Comparison of ENCODE assay signal across 1 cellular context in the genomic region with DNA sequence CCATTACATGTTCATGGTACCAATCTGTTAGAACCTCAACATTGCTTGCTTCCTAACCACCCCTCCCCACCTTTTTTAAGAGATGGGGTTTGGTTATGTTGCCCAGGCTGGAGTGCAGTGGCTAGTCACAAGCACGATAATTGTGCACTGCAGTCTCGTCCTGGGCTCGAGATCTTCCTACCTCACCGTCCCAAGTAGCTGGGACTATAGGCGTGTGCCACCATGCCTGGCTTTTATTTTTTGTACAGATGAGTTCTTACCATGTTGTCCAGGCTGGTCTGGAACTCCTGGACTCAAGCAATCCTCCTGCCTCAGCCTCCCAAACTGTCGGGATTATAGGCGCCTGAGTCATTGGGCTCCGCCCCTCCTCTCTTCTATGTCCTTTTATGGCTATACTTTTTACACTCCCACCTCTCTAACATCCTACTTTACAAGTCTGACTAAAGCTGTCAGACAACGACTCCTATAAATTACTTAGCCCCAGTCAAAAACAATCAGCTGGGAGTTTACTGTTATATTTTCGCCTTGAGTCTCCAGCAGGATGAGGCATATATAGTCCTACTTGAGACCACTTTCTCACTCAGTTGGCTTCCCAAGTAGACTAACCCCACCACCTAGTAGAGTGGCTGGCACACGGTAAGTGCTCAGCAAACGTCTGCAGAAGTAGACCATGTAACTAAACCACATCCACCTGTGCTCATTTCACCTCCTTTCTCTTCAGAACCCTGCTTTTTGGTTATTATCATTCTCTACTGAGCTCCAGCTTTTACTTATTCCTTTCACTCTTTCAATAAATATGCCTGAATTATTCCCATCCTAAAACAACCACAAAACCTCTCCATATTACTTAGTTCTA.
TF ChIP-seq lines count a peak whose summit lies in the region.

No MANE protein-coding gene starts in this region.

TF ChIP-seq in HEK293, 187 proteins besides CTCF, POLR2A, EP300 and RAD21 (continued from another document):
- TF ChIP-seq ZBTB44 (tag by site-specific recombination; IDR thresholded peaks at IDR 0.05) (no peak), ZNF350 (tag by site-specific recombination; IDR thresholded peaks at IDR 0.05) (no peak), INSM2 (tag by site-specific recombination; IDR thresholded peaks at IDR 0.05) (no peak), ZFP69B (tag by site-specific recombination; IDR thresholded peaks at IDR 0.05) (no peak), ZNF302 (tag by site-specific recombination; IDR thresholded peaks at IDR 0.05; ENCODE audit: low read depth) (no peak), ZNF529 (tag by site-specific recombination; IDR thresholded peaks at IDR 0.05; ENCODE audit: insufficient replicate concordance) (no peak), ZNF404 (tag by site-specific recombination; IDR thresholded peaks at IDR 0.05) (no peak), ZNF664 (tag by site-specific recombination; IDR thresholded peaks at IDR 0.05) (0 out of 2 replicates have a peak, but pooled peaks have one; percentile 15), ZNF112 (tag by site-specific recombination; IDR thresholded peaks at IDR 0.05) (no peak), ZNF366 (tag by site-specific recombination; conservative IDR thresholded peaks at IDR 0.05) (no peak), SP7 (tag by site-specific recombination; IDR thresholded peaks at IDR 0.05) (peak; percentile 30; the same call in 1 of the 2 replicates), ZNF391 (tag by site-specific recombination; IDR thresholded peaks at IDR 0.05; ENCODE audit: borderline replicate concordance, low read depth) (no peak), ZNF600 (tag by site-specific recombination; IDR thresholded peaks at IDR 0.05) (peak; percentile 15; the same call in 1 of the 2 replicates), ZNF544 (tag by site-specific recombination; IDR thresholded peaks at IDR 0.05) (no peak), ZNF155 (tag by site-specific recombination; IDR thresholded peaks at IDR 0.05) (no peak), PRDM1 (tag by site-specific recombination; IDR thresholded peaks at IDR 0.05) (peak; percentile 90), MZF1 (tag by site-specific recombination; IDR thresholded peaks at IDR 0.05; ENCODE audit: borderline replicate concordance) (no peak), ZBTB6 (tag by site-specific recombination; IDR thresholded peaks at IDR 0.05) (peak; percentile 31; the same call in 1 of the 2 replicates)
